In genomic region chr15:30566949-30567348, GRCh38 we compare ENCODE assay signal across 10 cellular contexts. TPM values are rescaled to one million over a fixed set of nuclear protein-coding genes. Genes with fewer than 3 reads are reported as not detected.
DNase-seq lines count a peak whose midpoint lies in the region; ATAC-seq and TF ChIP-seq lines count a peak whose summit lies in the region.
"Not testable (repeated sequence)": the region's sequence is repeated elsewhere in the genome, so short reads cannot be mapped to it uniquely, and the experiment has no call there.
"Had no signal": no experiment of that assay in that cellular context is flagged by ENCODE, and none has a peak within 500 bp of the region (broad histone marks: within the 10 kb centered on the region; RNA-seq: fewer than 3 reads in every experiment).

No MANE protein-coding gene starts in this region.

- TF ChIP-seq CTCF in GM12872 (IDR thresholded peaks at IDR 0.05; ENCODE audit: insufficient read depth, low read depth, low read length) (0 out of 3 replicates have a peak, but pooled peaks have one; percentile 4), esophagus muscularis mucosa (IDR thresholded peaks at IDR 0.05) (peak; percentile 24 to 33 (median 26)), progenitor cell of endocrine pancreas (IDR thresholded peaks at IDR 0.05; ENCODE audit: unreplicated experiment) (peak; percentile 41)
- not testable (repeated sequence) for TF ChIP-seq CTCF in lung (IDR thresholded peaks at IDR 0.05; ENCODE audit: control extremely low read depth, extremely low read depth)

- H3K36me3 ChIP-seq in adipocyte (ENCODE audit: control insufficient read depth, insufficient read depth, low read length, severe bottlenecking); esophagus muscularis mucosa; lung (ENCODE audit: control insufficient read depth in 2 of 2, insufficient read depth in 2 of 2, low read length in 2 of 2): not testable (repeated sequence)

- not testable (repeated sequence) for H3K4me3 Mint-ChIP-seq in activated CD4-positive, alpha-beta T cell treated with anti-CD3 and anti-CD28 coated beads for 36 hours; progenitor cell of endocrine pancreas (ENCODE audit: low read depth)

- not testable (repeated sequence) for H3K27ac ChIP-seq in esophagus muscularis mucosa (replicated peaks in 1 of 4); lung (ENCODE audit: low read depth in 1 of 2, low read length in 1 of 2)

- not testable (repeated sequence) for H3K27ac Mint-ChIP-seq in activated CD4-positive, alpha-beta T cell treated with anti-CD3 and anti-CD28 coated beads for 36 hours; progenitor cell of endocrine pancreas

- H3K27me3 ChIP-seq in adipocyte (replicated peaks; ENCODE audit: control insufficient read depth, insufficient read depth, low read length); esophagus muscularis mucosa; lung (ENCODE audit: control insufficient read depth, insufficient read depth): not testable (repeated sequence)

- H3K9me3 ChIP-seq in adipocyte (ENCODE audit: control insufficient read depth, low read length); esophagus muscularis mucosa; lung (ENCODE audit: control insufficient read depth in 2 of 2, insufficient read depth in 1 of 2, low read length in 1 of 2): not testable (repeated sequence)

- not testable (repeated sequence) for H3K4me1 ChIP-seq in adipocyte (ENCODE audit: control insufficient read depth, insufficient read depth, low read length); esophagus muscularis mucosa; lung (ENCODE audit: control insufficient read depth in 2 of 2, insufficient read depth in 2 of 2, low read length in 2 of 2)

- peak; percentile 0 for DNase-seq in NAMALWA (ENCODE audit: low spot score)
- not testable (repeated sequence) for DNase-seq in activated CD4-positive, alpha-beta T cell treated with anti-CD3 and anti-CD28 coated beads for 36 hours; esophagus muscularis mucosa (ENCODE audit: extremely low spot score)
- DNase-seq in adipocyte (ENCODE audit: low read depth): peak; percentile 0
- peak; percentile 28 for DNase-seq in lung (ENCODE audit: low spot score)
- peak; percentile 10 for DNase-seq in progenitor cell of endocrine pancreas (ENCODE audit: low spot score, unreplicated experiment)

- not testable (repeated sequence) for H3K36me3 Mint-ChIP-seq in activated CD4-positive, alpha-beta T cell treated with anti-CD3 and anti-CD28 coated beads for 36 hours (ENCODE audit: low read depth); progenitor cell of endocrine pancreas (ENCODE audit: insufficient read depth)

- not testable (repeated sequence) for H3K9me3 Mint-ChIP-seq in activated CD4-positive, alpha-beta T cell treated with anti-CD3 and anti-CD28 coated beads for 36 hours (ENCODE audit: low read depth); progenitor cell of endocrine pancreas (ENCODE audit: low read depth)

- not testable (repeated sequence) for H3K4me3 ChIP-seq in adipocyte (ENCODE audit: low read length); esophagus muscularis mucosa; lung

- not testable (repeated sequence) for H3K9ac ChIP-seq in adipocyte (ENCODE audit: low read length)

- H3K27me3 Mint-ChIP-seq in activated CD4-positive, alpha-beta T cell treated with anti-CD3 and anti-CD28 coated beads for 36 hours; progenitor cell of endocrine pancreas: not testable (repeated sequence)

- CTCF ChIA-PET in activated CD4-positive, alpha-beta T cell treated with anti-CD3 and anti-CD28 coated beads for 36 hours (lab: Charles Lee): not testable (repeated sequence)

- H3K4me1 Mint-ChIP-seq in activated CD4-positive, alpha-beta T cell treated with anti-CD3 and anti-CD28 coated beads for 36 hours; progenitor cell of endocrine pancreas (ENCODE audit: low read depth): not testable (repeated sequence)

- 0% methylated on average over 2 of the region's 6 CpGs for WGBS in esophagus muscularis mucosa
- WGBS in lung, 2 donors: 14% methylated on average over 3 of the region's 6 CpGs; no CpG with 5 or more reads in 1 of the 2 donors

- ATAC-seq in activated CD4-positive, alpha-beta T cell treated with anti-CD3 and anti-CD28 coated beads for 36 hours: peak; percentile 55
- not testable (repeated sequence) for ATAC-seq in lung (ENCODE audit: insufficient read depth, low FRiP score)

- TF ChIP-seq POLR2A in esophagus muscularis mucosa (IDR thresholded peaks at IDR 0.05; ENCODE audit: low read depth): not testable (repeated sequence)

- POLR2A ChIA-PET in activated CD4-positive, alpha-beta T cell treated with anti-CD3 and anti-CD28 coated beads for 36 hours (lab: Charles Lee): not testable (repeated sequence)

- not testable (repeated sequence) for TF ChIP-seq EP300 in esophagus muscularis mucosa (IDR thresholded peaks at IDR 0.05)

- intact Hi-C loops in activated CD4-positive, alpha-beta T cell treated with anti-CD3 and anti-CD28 coated beads for 36 hours (cut with DNase I, micrococcal nuclease); esophagus muscularis mucosa (cut with DNase I): not testable (repeated sequence)

RNA-seq across cellular contexts. Expression of gene GOLGA8Q, which starts 15.1 kb away (rescaled TPM):
- total RNA-seq in activated CD4-positive, alpha-beta T cell treated with anti-CD3 and anti-CD28 coated beads for 36 hours: under 1 TPM; 0.32 to 0.49 TPM
- total RNA-seq in esophagus muscularis mucosa: 1 to 10 TPM in 3 of 4 donors, under 1 TPM in 1; 0.98 to 2.1 (median 1.6) TPM
- total RNA-seq in lung: 1 to 10 TPM; 1.3 to 3.0 TPM
- polyA plus RNA-seq in lung: under 1 TPM; 0.47 to 0.55 TPM
- not detected in 2 replicates for total RNA-seq in progenitor cell of endocrine pancreas
- total RNA-seq: esophagus mucosa had no signal

RNA-seq across cellular contexts. Expression of gene GOLGA8H, which starts 36.9 kb away (rescaled TPM):
- total RNA-seq in activated CD4-positive, alpha-beta T cell treated with anti-CD3 and anti-CD28 coated beads for 36 hours: not detected
- total RNA-seq in esophagus muscularis mucosa: 1 to 10 TPM in 1 of 4 donors, under 1 TPM in 3; 0.33 to 1.1 (median 0.61) TPM
- 1 to 10 TPM; 1.1 to 1.6 TPM for total RNA-seq in lung
- under 1 TPM; 0.39 to 0.96 TPM for polyA plus RNA-seq in lung
- total RNA-seq in progenitor cell of endocrine pancreas: 0.27 and 0.34 TPM in 2 replicates
- total RNA-seq: esophagus mucosa, osteoblast, Right ventricle myocardium inferior had no signal
